13 cellular contexts compared by ENCODE assay signal in genomic region chr10:34102917-34103506, GRCh38.
A peak's percentile ranks its signal among the peaks of the same experiment; 100 is the strongest.
DNase-seq lines count a peak whose midpoint lies in the region; ATAC-seq, FAIRE-seq and TF ChIP-seq lines count a peak whose summit lies in the region.
"Had no signal": no experiment of that assay in that cellular context is flagged by ENCODE, and none has a peak within 500 bp of the region (broad histone marks: within the 10 kb centered on the region; RNA-seq: fewer than 3 reads in every experiment).

No MANE protein-coding gene starts in this region.

- H3K4me3 ChIP-seq in neural progenitor cell (no peak overlapping the region), vagina (no peak overlapping the region)

- H3K4me3 Mint-ChIP-seq in neural progenitor cell, result no peak overlapping the region
- H3K4me3 Mint-ChIP-seq: activated CD4-positive, alpha-beta memory T cell treated with anti-CD3 and anti-CD28 coated beads for 36 hours; activated naive CD4-positive, alpha-beta T cell treated with anti-CD3 and anti-CD28 coated beads for 36 hours; T-helper 2 cell treated with Interferon-gamma antibody and Interleukin-4, amounts not matched to agents 5 μg/mL and 100 μg/mL, for 36 hours; type B pancreatic cell had no signal

- H4K20me1 ChIP-seq in neural progenitor cell (ENCODE audit: low read depth), result no peaks in the 10 kb centered on the region

- peaks cover 4% of the 10 kb centered on the region for H3K27me3 Mint-ChIP-seq in neural progenitor cell (ENCODE audit: insufficient read depth, low read depth)
- H3K27me3 Mint-ChIP-seq: type B pancreatic cell had no signal

- no peak overlapping the region for H3K9ac ChIP-seq in neural progenitor cell

- peaks cover 11% of the 10 kb centered on the region for H3K4me1 Mint-ChIP-seq in neural progenitor cell

- peak; percentile 71 for ATAC-seq in Right ventricle myocardium superior (ENCODE audit: poor library complexity)

- H2AFZ ChIP-seq in neural progenitor cell (replicated peaks), result peak overlapping the region; percentile 61

- H3K36me3 Mint-ChIP-seq in neural progenitor cell, result peaks cover under 1% of the 10 kb centered on the region
- H3K36me3 Mint-ChIP-seq: activated CD4-positive, alpha-beta memory T cell treated with anti-CD3 and anti-CD28 coated beads for 36 hours had no signal

- H3K27ac ChIP-seq in neural progenitor cell (no peak overlapping the region), vagina (peak overlapping the region; percentile 41)

- H3K36me3 ChIP-seq in neural progenitor cell (no peaks in the 10 kb centered on the region), vagina (no peaks in the 10 kb centered on the region)

- no peak for FAIRE-seq in HTR-8/SVneo (lab: Jason Lieb, UNC)

- peaks cover 11% of the 10 kb centered on the region for H3K4me1 ChIP-seq in neural progenitor cell
- H3K4me1 ChIP-seq in vagina, result peaks cover 47% of the 10 kb centered on the region

- intact Hi-C loops in Right ventricle myocardium superior (cut with DNase I), result no loop called here
- intact Hi-C loops in cardiac septum (cut with DNase I), result no loop called here
- intact Hi-C loops in vagina (cut with DNase I), result loop anchor here (5.0 to 10.0 kb wide), 2 partner anchors 768 to 911 kb away; partner anchors contain the start of gene NRP1

- no peak overlapping the region for H3K27ac Mint-ChIP-seq in neural progenitor cell
- H3K27ac Mint-ChIP-seq: activated CD4-positive, alpha-beta memory T cell treated with anti-CD3 and anti-CD28 coated beads for 36 hours; activated naive CD4-positive, alpha-beta T cell treated with anti-CD3 and anti-CD28 coated beads for 36 hours; T-helper 2 cell treated with Interferon-gamma antibody and Interleukin-4, amounts not matched to agents 5 μg/mL and 100 μg/mL, for 36 hours; type B pancreatic cell had no signal

- H3K79me2 ChIP-seq in neural progenitor cell (ENCODE audit: low read depth), result no peaks in the 10 kb centered on the region

- H3K27me3 ChIP-seq in neural progenitor cell, result no peaks in the 10 kb centered on the region
- H3K27me3 ChIP-seq in vagina, result no peaks in the 10 kb centered on the region

- no peak for TF ChIP-seq POLR2A in vagina (IDR thresholded peaks at IDR 0.05)

- TF ChIP-seq CTCF in neural progenitor cell (IDR thresholded peaks at IDR 0.05) (no peak), vagina (IDR thresholded peaks at IDR 0.05) (no peak)

- no peaks in the 10 kb centered on the region for H3F3A ChIP-seq in neural progenitor cell (ENCODE audit: low read depth)

- no peaks in the 10 kb centered on the region for H3K9me3 ChIP-seq in neural progenitor cell (ENCODE audit: low read depth)
- no peaks in the 10 kb centered on the region for H3K9me3 ChIP-seq in vagina

- DNase-seq in Right ventricle myocardium superior, result no peak
- no peak for DNase-seq in cardiac septum (ENCODE audit: low spot score)
- DNase-seq in fibroblast of the conjunctiva (ENCODE audit: low read depth), result peak; percentile 75
- no peak for DNase-seq in neural progenitor cell (ENCODE audit: low spot score)
- DNase-seq in vagina (ENCODE audit: extremely low spot score in 2 of 2), result peak in 1 of 2 donors; percentile 85
- no peak for DNase-seq in ecto neural progenitor cell (ENCODE audit: low spot score)
- no peak for DNase-seq in NCI-H446 (lab: John Stamatoyannopoulos, UW)
- no peak for DNase-seq in HTR-8/SVneo (ENCODE audit: insufficient read length, low spot score)
- DNase-seq: activated CD4-positive, alpha-beta memory T cell treated with anti-CD3 and anti-CD28 coated beads for 36 hours; activated naive CD4-positive, alpha-beta T cell treated with anti-CD3 and anti-CD28 coated beads for 36 hours; DND-41 had no signal

- H3K4me2 ChIP-seq in neural progenitor cell, result no peak overlapping the region

- peaks cover 26% of the 10 kb centered on the region for H3K9me3 Mint-ChIP-seq in neural progenitor cell
- H3K9me3 Mint-ChIP-seq: T-helper 2 cell treated with Interferon-gamma antibody and Interleukin-4, amounts not matched to agents 5 μg/mL and 100 μg/mL, for 36 hours had no signal
